ENCODE assay signal across 16 cellular contexts in the genomic region with DNA sequence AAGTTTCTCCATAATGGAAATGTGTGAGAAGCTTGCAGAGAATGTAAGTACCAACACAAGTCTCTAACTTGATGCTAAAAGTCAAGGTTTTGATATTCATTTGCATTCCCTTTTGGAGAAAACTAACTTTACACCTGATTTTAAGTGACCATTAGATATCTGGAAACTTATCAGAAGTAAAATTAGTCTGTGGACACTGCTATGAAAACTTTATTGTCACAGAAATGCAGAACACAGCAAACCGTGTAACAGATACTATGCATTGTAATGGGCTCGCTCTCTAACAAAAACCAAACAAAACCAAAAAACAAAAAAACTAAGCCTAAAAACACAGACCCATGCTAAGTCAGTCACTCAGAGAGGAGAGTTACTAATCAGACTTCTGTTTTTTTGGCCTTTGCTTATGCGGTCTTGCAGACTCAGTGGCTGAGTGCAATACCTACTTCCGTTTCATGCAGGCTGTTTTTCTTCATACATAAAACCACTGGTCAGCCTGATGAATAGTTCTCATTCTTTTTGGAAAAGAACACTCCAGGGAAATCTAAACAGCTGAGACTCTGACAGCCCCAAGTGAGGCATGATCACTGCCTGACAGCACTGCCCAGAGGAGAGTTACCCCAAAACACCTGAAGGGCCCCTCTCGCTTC. TPM values are rescaled to one million over a fixed set of nuclear protein-coding genes. Genes with fewer than 3 reads are reported as not detected.
DNase-seq lines count a peak whose midpoint lies in the region; ATAC-seq, FAIRE-seq and TF ChIP-seq lines count a peak whose summit lies in the region.
"Had no signal": no experiment of that assay in that cellular context is flagged by ENCODE, and none has a peak within 500 bp of the region (broad histone marks: within the 10 kb centered on the region; RNA-seq: fewer than 3 reads in every experiment).

No MANE protein-coding gene starts in this region.

- TF ChIP-seq POLR2A in NB4 (IDR thresholded peaks at IDR 0.05; ENCODE audit: extremely low read depth, insufficient read length) = no peak

- H3K4me3 ChIP-seq in NB4 (ENCODE audit: low read depth, low read length) (no peak overlapping the region), astrocyte (ENCODE audit: insufficient read depth, low read depth, low read length) (no peak overlapping the region), left lung (no peak overlapping the region), thoracic aorta (no peak overlapping the region)
- H3K4me3 ChIP-seq: BLaER1, esophagus squamous epithelium, SK-N-MC had no signal

- H3K79me2 ChIP-seq in astrocyte (ENCODE audit: insufficient read depth, low read length) = no peaks in the 10 kb centered on the region

- peak; percentile 49 for ATAC-seq in left lung
- peak; percentile 19 for ATAC-seq in thoracic aorta (ENCODE audit: insufficient number of reproducible peaks, low FRiP score, low read depth)
- ATAC-seq in GM19452 (IDR thresholded peaks at IDR 0.05; ENCODE audit: unreplicated experiment) = no peak

- no peak overlapping the region for H3K27ac Mint-ChIP-seq in astrocyte (ENCODE audit: unreplicated experiment)

- TF ChIP-seq CTCF in NB4 (IDR thresholded peaks at IDR 0.05; ENCODE audit: low read depth, low read length) (no peak), astrocyte (IDR thresholded peaks at IDR 0.05; ENCODE audit: insufficient read depth, low read depth, low read length) (no peak), left lung (IDR thresholded peaks at IDR 0.05) (no peak), thoracic aorta (IDR thresholded peaks at IDR 0.05) (no peak)

- no peaks in the 10 kb centered on the region for H3K9me3 Mint-ChIP-seq in astrocyte (ENCODE audit: unreplicated experiment)

- no peak overlapping the region for H3K9ac ChIP-seq in astrocyte (ENCODE audit: low read length)
- H3K9ac ChIP-seq: BLaER1 had no signal

- no peak overlapping the region for H2AFZ ChIP-seq in astrocyte (ENCODE audit: low read depth, low read length)

- no peak for FAIRE-seq in astrocyte (lab: Jason Lieb, UNC)

- H3K36me3 ChIP-seq in astrocyte (ENCODE audit: insufficient read depth, low read length) = peaks cover 21% of the 10 kb centered on the region
- peaks cover 0 to 58% of the 10 kb centered on the region in 2 donors for H3K36me3 ChIP-seq in left lung
- H3K36me3 ChIP-seq in thoracic aorta = peaks cover 16% of the 10 kb centered on the region

- H3K27me3 ChIP-seq in astrocyte (ENCODE audit: insufficient read depth, low read length) (no peaks in the 10 kb centered on the region), left lung (no peaks in the 10 kb centered on the region), thoracic aorta (replicated peaks; ENCODE audit: insufficient read depth) (no peaks in the 10 kb centered on the region)
- H3K27me3 ChIP-seq: BLaER1, esophagus squamous epithelium had no signal

- H3K9me3 ChIP-seq in astrocyte (ENCODE audit: insufficient read depth, low read depth, low read length) = no peaks in the 10 kb centered on the region
- H3K9me3 ChIP-seq in left lung = no peaks in the 10 kb centered on the region
- H3K9me3 ChIP-seq in thoracic aorta = no peaks in the 10 kb centered on the region
- H3K9me3 ChIP-seq: BLaER1, esophagus squamous epithelium had no signal

- DNase-seq in NB4 (ENCODE audit: low read depth) = peak; percentile 86
- peak; percentile 62 for DNase-seq in astrocyte (ENCODE audit: low read depth)
- no peak for DNase-seq in left lung
- no peak for DNase-seq in thoracic aorta (ENCODE audit: low spot score)
- no peak for DNase-seq in NCI-H526 (lab: John Stamatoyannopoulos, UW)
- no peak for DNase-seq in activated CD4-positive, alpha-beta T cell treated with anti-CD3 and anti-CD28 coated beads for 4 hours
- DNase-seq: anterior cingulate cortex, esophagus squamous epithelium, KBM-7, left cardiac atrium, NCI-H146, NCI-H446 treated with DMSO at 0.1 percent for 48 hours, posterior cingulate gyrus had no signal

- peaks cover 4% of the 10 kb centered on the region for H3K4me1 Mint-ChIP-seq in astrocyte (ENCODE audit: low read depth, unreplicated experiment)

- H3K27ac ChIP-seq in astrocyte (ENCODE audit: low read depth, low read length) (no peak overlapping the region), left lung (peak overlapping the region in 1 of 2 donors; percentile 89), thoracic aorta (peak overlapping the region in 1 of 2 donors; percentile 41)
- H3K27ac ChIP-seq: BLaER1, esophagus squamous epithelium, SK-N-MC had no signal

- peaks cover 10% of the 10 kb centered on the region for H3K36me3 Mint-ChIP-seq in astrocyte (ENCODE audit: low read depth, unreplicated experiment)

- H3K4me3 Mint-ChIP-seq in astrocyte (ENCODE audit: unreplicated experiment) = no peak overlapping the region

- intact Hi-C loops in left lung (cut with DNase I) = no loop called here

- no peaks in the 10 kb centered on the region for H3K4me1 ChIP-seq in astrocyte (ENCODE audit: insufficient read depth, low read length)
- peaks cover 0 to 46% of the 10 kb centered on the region in 2 donors for H3K4me1 ChIP-seq in left lung
- H3K4me1 ChIP-seq in thoracic aorta (ENCODE audit: control insufficient read depth in 1 of 2, low read depth in 2 of 2) = peaks cover 9 to 10% of the 10 kb centered on the region in 2 donors

- H3K4me2 ChIP-seq in astrocyte (ENCODE audit: low read length) = no peak overlapping the region
- H3K4me2 ChIP-seq: BLaER1 had no signal

- no peaks in the 10 kb centered on the region for H3K27me3 Mint-ChIP-seq in astrocyte (ENCODE audit: low read depth, unreplicated experiment)

- peaks cover 4% of the 10 kb centered on the region for H4K20me1 ChIP-seq in astrocyte (ENCODE audit: insufficient read depth, low read length)
- H4K20me1 ChIP-seq: BLaER1 had no signal

RNA-seq across cellular contexts. Expression of gene NRDE2, which starts 35.7 kb away (rescaled TPM):
- total RNA-seq in astrocyte (16.9 and 19.7 TPM in 2 replicates), left lung (10 to 100 TPM; 17.4 to 21.1 TPM), thoracic aorta (10 to 100 TPM; 16.8 to 21.2 TPM)

RNA-seq across cellular contexts. Expression of gene PSMC1, which starts 39.6 kb away (rescaled TPM):
- total RNA-seq in astrocyte (93.7 and 112 TPM in 2 replicates), left lung (100 to 1,000 TPM in 1 of 2 donors, 10 to 100 TPM in 1; 64.3 to 103 TPM), thoracic aorta (100 to 1,000 TPM in 1 of 2 donors, 10 to 100 TPM in 1; 95.7 to 112 TPM)

Comparison
In these comparisons a context has a peak if more than half of its experiments do, and no peak if none do; other contexts are left out.
1. DNase-seq: peak in NB4 (single experiment) and astrocyte (single experiment); none in left lung (0 of 2), thoracic aorta (single experiment), NCI-H526 (0 of 2) and activated CD4-positive, alpha-beta T cell treated with anti-CD3 and anti-CD28 coated beads for 4 hours (0 of 2).